In genomic region chr4:173524218-173525117, GRCh38 we compare ENCODE assay signal across 10 cellular contexts. TPM values are rescaled to one million over a fixed set of nuclear protein-coding genes. Genes with fewer than 3 reads are reported as not detected.
DNase-seq lines count a peak whose midpoint lies in the region; ATAC-seq and TF ChIP-seq lines count a peak whose summit lies in the region.
"Had no signal": no experiment of that assay in that cellular context is flagged by ENCODE, and none has a peak within 500 bp of the region (broad histone marks: within the 10 kb centered on the region; RNA-seq: fewer than 3 reads in every experiment).

No MANE protein-coding gene starts in this region.

- H3K9me3 ChIP-seq in CD4-positive, alpha-beta T cell (ENCODE audit: control insufficient read depth, low read length) = peaks cover 23% of the 10 kb centered on the region
- H3K9me3 ChIP-seq in endodermal cell (ENCODE audit: control insufficient read depth, low read length) = no peaks in the 10 kb centered on the region
- H3K9me3 ChIP-seq in ovary = no peaks in the 10 kb centered on the region

- TF ChIP-seq EP300 in ovary (IDR thresholded peaks at IDR 0.05) = no peak

- H3K27me3 ChIP-seq in CD4-positive, alpha-beta T cell (ENCODE audit: control insufficient read depth, insufficient read depth, low read length) = peaks cover 97% of the 10 kb centered on the region
- H3K27me3 ChIP-seq in endodermal cell (ENCODE audit: control insufficient read depth, insufficient read depth, low read length, poor library complexity, severe bottlenecking) = peaks cover 97% of the 10 kb centered on the region
- no peaks in the 10 kb centered on the region for H3K27me3 ChIP-seq in ovary

- H3K9ac ChIP-seq in endodermal cell (ENCODE audit: extremely low read depth, low read length, poor library complexity, severe bottlenecking) = no peak overlapping the region

- H3K27ac ChIP-seq in CD4-positive, alpha-beta T cell (ENCODE audit: low read depth, low read length) = no peak overlapping the region
- H3K27ac ChIP-seq in endodermal cell (ENCODE audit: low read depth, low read length) = no peak overlapping the region
- peak overlapping the region; percentile 44 to 94 for H3K27ac ChIP-seq in ovary

- intact Hi-C loops in CD4-positive, alpha-beta T cell (cut with DNase I, micrococcal nuclease) = loop anchor here (5.0 to 10.0 kb wide), 2 partner anchors 690 to 693 kb away; no protein-coding TSS in a partner anchor
- intact Hi-C loops in ovary (cut with DNase I) = no loop called here

- TF ChIP-seq POLR2A in ovary (IDR thresholded peaks at IDR 0.05) = no peak

- H3K4me3 ChIP-seq in endodermal cell (ENCODE audit: low read length) (no peak overlapping the region), ovary (peak overlapping the region; percentile 70)

- 19 to 24% methylated on average over 16 to 25 of the region's 25 CpGs for WGBS in endodermal cell (ENCODE audit: insufficient coverage in 1 of 2, insufficient read length in 1 of 2), 2 experiments
- WGBS in ovary, 3 donors = 73 to 79% (median 76%) methylated on average over 25 of the region's 25 CpGs

- H3K4me1 Mint-ChIP-seq in CD4-positive, alpha-beta T cell (ENCODE audit: low read depth) = peaks cover 52% of the 10 kb centered on the region
- H3K4me1 Mint-ChIP-seq in endodermal cell = peaks cover 50% of the 10 kb centered on the region

- no peak for ATAC-seq in CD4-positive, alpha-beta T cell (ENCODE audit: poor library complexity)
- ATAC-seq in GM18868 (IDR thresholded peaks at IDR 0.05; ENCODE audit: unreplicated experiment) = peak; percentile 27
- no peak for ATAC-seq in HG03175 (IDR thresholded peaks at IDR 0.05; ENCODE audit: unreplicated experiment)
- no peak for ATAC-seq in GM18867 (IDR thresholded peaks at IDR 0.05; ENCODE audit: unreplicated experiment)
- ATAC-seq: stimulated activated effector memory CD8-positive, alpha-beta T cell treated with anti-CD3 and anti-CD28 coated beads, Interleukin-12 subunit alpha, Interleukin-12 subunit beta, amount 100 ng/mL, for 72 hours had no signal

- peaks cover 94% of the 10 kb centered on the region for H3K27me3 Mint-ChIP-seq in CD4-positive, alpha-beta T cell
- peaks cover 97% of the 10 kb centered on the region for H3K27me3 Mint-ChIP-seq in endodermal cell (ENCODE audit: insufficient read depth)

- no peak for TF ChIP-seq CTCF in CD4-positive, alpha-beta T cell (IDR thresholded peaks at IDR 0.05)
- TF ChIP-seq CTCF in endodermal cell (conservative IDR thresholded peaks at IDR 0.05) = no peak
- TF ChIP-seq CTCF in ovary (IDR thresholded peaks at IDR 0.05) = no peak

- peaks cover 5% of the 10 kb centered on the region for H3K36me3 Mint-ChIP-seq in CD4-positive, alpha-beta T cell (ENCODE audit: low read depth)
- H3K36me3 Mint-ChIP-seq in endodermal cell (ENCODE audit: low read depth) = no peaks in the 10 kb centered on the region

- H3K4me1 ChIP-seq in endodermal cell (ENCODE audit: control insufficient read depth, insufficient read depth, low read length) = peaks cover 10% of the 10 kb centered on the region
- peaks cover 6% of the 10 kb centered on the region for H3K4me1 ChIP-seq in ovary (ENCODE audit: insufficient read depth)

- CTCF ChIA-PET in CD4-positive, alpha-beta T cell (lab: Charles Lee) = no interaction called here

- POLR2A ChIA-PET in CD4-positive, alpha-beta T cell (lab: Charles Lee) = no interaction called here

- peaks cover 9% of the 10 kb centered on the region for H3K9me3 Mint-ChIP-seq in CD4-positive, alpha-beta T cell
- H3K9me3 Mint-ChIP-seq in endodermal cell = no peaks in the 10 kb centered on the region

- peak overlapping the region; percentile 30 for H3K27ac Mint-ChIP-seq in CD4-positive, alpha-beta T cell
- H3K27ac Mint-ChIP-seq in endodermal cell = no peak overlapping the region
- H3K27ac Mint-ChIP-seq: stimulated activated effector memory CD8-positive, alpha-beta T cell treated with anti-CD3 and anti-CD28 coated beads, Interleukin-12 subunit alpha, Interleukin-12 subunit beta, amount 100 ng/mL, for 72 hours had no signal

- no peaks in the 10 kb centered on the region for H3K36me3 ChIP-seq in endodermal cell (ENCODE audit: control insufficient read depth, insufficient read depth, low read length)
- no peaks in the 10 kb centered on the region for H3K36me3 ChIP-seq in ovary

- peak overlapping the region; percentile 42 for H3K4me3 Mint-ChIP-seq in CD4-positive, alpha-beta T cell
- H3K4me3 Mint-ChIP-seq in endodermal cell = peak overlapping the region; percentile 41
- H3K4me3 Mint-ChIP-seq: stimulated activated effector memory CD8-positive, alpha-beta T cell treated with anti-CD3 and anti-CD28 coated beads, Interleukin-12 subunit alpha, Interleukin-12 subunit beta, amount 100 ng/mL, for 72 hours had no signal

- DNase-seq in CD4-positive, alpha-beta T cell = no peak
- DNase-seq in endodermal cell (peak; percentile 61), ovary (no peak), DMS79 (lab: John Stamatoyannopoulos, UW) (no peak)
- DNase-seq: NCI-H1092 treated with DMSO at 0.1 percent for 48 hours had no signal

RNA-seq across cellular contexts. Expression of gene HAND2, which starts 5.6 kb away (rescaled TPM):
- total RNA-seq in CD4-positive, alpha-beta T cell = not detected
- total RNA-seq in endodermal cell = not detected
- polyA plus RNA-seq in endodermal cell (2013, experiment 1 of 2) = 2.0 TPM
- polyA plus RNA-seq in endodermal cell (2013, experiment 2 of 2) = 2.0 TPM
- 10 to 100 TPM; 12.9 to 99.9 (median 44.1) TPM for total RNA-seq in ovary
- 10 to 100 TPM; 32.4 to 39.6 TPM for polyA plus RNA-seq in ovary
- total RNA-seq: NCI-H460 had no signal

Comparison
In these comparisons a context has a peak if more than half of its experiments do, and no peak if none do; other contexts are left out.
1. H3K27ac ChIP-seq: peak in ovary (2 of 2); none in CD4-positive, alpha-beta T cell (single experiment) and endodermal cell (single experiment).
2. RNA of gene HAND2, which starts 5.6 kb away (total RNA-seq): 12.9 to 99.9 TPM in ovary; not detected in CD4-positive, alpha-beta T cell and not detected in endodermal cell; every median in the first group is over 10 times any median in the second.
3. intact Hi-C loops: an anchor here in CD4-positive, alpha-beta T cell (5.0 to 10.0 kb wide); none called in ovary.